In the genomic region with DNA sequence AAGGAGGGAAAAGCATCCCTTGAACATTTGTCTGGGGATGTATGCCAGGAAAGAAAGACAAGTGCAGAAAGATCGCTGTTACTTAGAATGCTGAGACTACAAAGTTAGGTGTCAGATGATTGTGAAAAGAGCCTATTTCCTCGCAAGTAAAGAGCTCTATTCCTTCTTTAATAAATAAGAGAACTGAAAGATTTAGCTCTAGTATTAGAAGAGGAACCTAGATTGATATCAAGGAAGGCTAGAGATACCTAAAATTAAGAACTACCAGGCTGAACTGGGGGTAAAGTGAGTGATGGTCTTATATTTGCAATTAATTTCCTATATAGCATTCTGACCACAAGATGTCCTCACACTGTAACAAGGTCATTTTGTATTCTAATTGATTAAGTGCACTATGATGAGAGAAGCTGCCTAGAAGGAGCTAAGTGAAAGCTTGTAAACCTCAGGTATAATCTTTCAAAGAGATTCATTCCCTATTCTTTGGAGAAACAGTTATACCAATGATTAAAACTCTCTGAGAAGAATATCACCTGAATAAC, we compare ENCODE assay signal across 9 cellular contexts.
DNase-seq lines count a peak whose midpoint lies in the region; ATAC-seq, FAIRE-seq and TF ChIP-seq lines count a peak whose summit lies in the region.
"Had no signal": no experiment of that assay in that cellular context is flagged by ENCODE, and none has a peak within 500 bp of the region (broad histone marks: within the 10 kb centered on the region; RNA-seq: fewer than 3 reads in every experiment).

No MANE protein-coding gene starts in this region.

- intact Hi-C loops in HepG2 (cut with micrococcal nuclease; ENCODE audit: unreplicated experiment), result no loop called here

- no peak overlapping the region for H2BK120ac ChIP-seq in H9 (ENCODE audit: low read depth, low read length, poor library complexity, severe bottlenecking)

- H3K27ac ChIP-seq in BLaER1 (no peak overlapping the region), H9 (ENCODE audit: insufficient read length, low read depth, low read length) (no peak overlapping the region), VCaP (no peak overlapping the region), HepG2 (ENCODE audit: extremely low read length, insufficient read depth, low read length) (no peak overlapping the region)

- H3K4me1 ChIP-seq in BLaER1 (peaks cover 34% of the 10 kb centered on the region), H9 (ENCODE audit: insufficient read depth, low read length) (no peaks in the 10 kb centered on the region), HepG2 (ENCODE audit: insufficient read depth, low read length) (peaks cover 9% of the 10 kb centered on the region)

- no peak for TF ChIP-seq POLR2A in HepG2 (IDR thresholded peaks at IDR 0.05; ENCODE audit: insufficient read depth in 1 of 2, low read depth in 2 of 2, low read length in 2 of 2)

- no CpG with 5 or more reads among the region's 2 CpGs for WGBS in H9 (ENCODE audit: extremely low coverage, insufficient read length, low lambda C conversion rate)
- 97% methylated on average over 2 of the region's 2 CpGs for WGBS in HepG2 (ENCODE audit: low lambda C conversion rate)

- peaks cover 24 to 35% of the 10 kb centered on the region in 2 experiments for H3K4me1 Mint-ChIP-seq in H9
- peaks cover 15 to 40% (median 27%) of the 10 kb centered on the region in 4 donors for H3K4me1 Mint-ChIP-seq in naive thymus-derived CD8-positive, alpha-beta T cell

- H3K9ac ChIP-seq in BLaER1, result 0 out of 2 replicates have a peak overlapping the region, but pooled peaks have one; percentile 4
- no peak overlapping the region for H3K9ac ChIP-seq in H9 (ENCODE audit: extremely low read depth, insufficient read length, low read length)
- H3K9ac ChIP-seq in HepG2 (ENCODE audit: insufficient read depth, low read depth, low read length), result no peak overlapping the region

- H4K91ac ChIP-seq in H9 (ENCODE audit: insufficient read length, low read depth, low read length), result no peak overlapping the region

- POLR2A ChIA-PET in HepG2 (lab: Yijun Ruan, JAX), result no interaction called here
- POLR2A ChIA-PET in naive thymus-derived CD8-positive, alpha-beta T cell (lab: Charles Lee), result interaction anchor here (1.1 to 2.8 kb wide), 2 partner anchors 13 to 62 kb away, joined by 4 to 11 read pairs; a partner anchor contains a TSS

- DNase-seq in H9 (no peak), HepG2 (ENCODE audit: low spot score) (no peak), NCI-H345 treated with DMSO at 0.1 percent for 48 hours (lab: John Stamatoyannopoulos, UW; ENCODE audit: unreplicated experiment) (no peak), COLO829 (ENCODE audit: low spot score) (no peak)
- no peak for DNase-seq in naive thymus-derived CD8-positive, alpha-beta T cell
- no peak for DNase-seq in stimulated activated CD4-positive, alpha-beta T cell treated with anti-CD3 and anti-CD28 coated beads, Interleukin-4, amount 100 ng/mL, for 1 hour
- DNase-seq: anterior cingulate cortex had no signal

- no peak overlapping the region for H3T11ph ChIP-seq in H9 (ENCODE audit: low read length)

- H3K27me3 Mint-ChIP-seq in H9 (ENCODE audit: low read depth), result no peaks in the 10 kb centered on the region
- no peaks in the 10 kb centered on the region for H3K27me3 Mint-ChIP-seq in naive thymus-derived CD8-positive, alpha-beta T cell

- CTCF ChIA-PET in HepG2 (lab: Yijun Ruan, JAX; ENCODE audit: low intra/inter-chr PET ratio, low total read pairs), result interaction anchor here (1.0 kb wide), 1 partner anchor 63 kb away, joined by 5 read pairs; no protein-coding TSS in a partner anchor

- H3K4me3 Mint-ChIP-seq in H9, result no peak overlapping the region
- H3K4me3 Mint-ChIP-seq in naive thymus-derived CD8-positive, alpha-beta T cell, result no peak overlapping the region

- no peak overlapping the region for H2AK5ac ChIP-seq in H9 (ENCODE audit: insufficient read length, low read length)

- no peaks in the 10 kb centered on the region for H3K79me2 ChIP-seq in H9 (ENCODE audit: insufficient read depth, low read length)
- no peaks in the 10 kb centered on the region for H3K79me2 ChIP-seq in HepG2 (ENCODE audit: insufficient read depth, low read length)

- peak overlapping the region; percentile 59 for H3K4me2 ChIP-seq in BLaER1
- no peak overlapping the region for H3K4me2 ChIP-seq in H9 (ENCODE audit: insufficient read depth, insufficient read length, low read length)
- H3K4me2 ChIP-seq in HepG2 (ENCODE audit: low read depth, low read length), result no peak overlapping the region

- no peak overlapping the region for H2BK20ac ChIP-seq in H9 (ENCODE audit: low read depth, low read length, poor library complexity, severe bottlenecking)

- no peak overlapping the region for H4K8ac ChIP-seq in H9 (replicated peaks; ENCODE audit: insufficient read length, low read depth, low read length)

- H3K4me3 ChIP-seq in BLaER1 (no peak overlapping the region), HepG2 (replicated peaks in 1 of 3; ENCODE audit: insufficient read depth in 1 of 3, low read depth in 2 of 3, low read length in 3 of 3) (no peak overlapping the region)

- H3K23me2 ChIP-seq in H9 (ENCODE audit: insufficient read length, low read depth, low read length, poor library complexity, severe bottlenecking), result no peaks in the 10 kb centered on the region

- TF ChIP-seq CTCF in H9 (conservative IDR thresholded peaks at IDR 0.05), result peak; percentile 48
- TF ChIP-seq CTCF in VCaP (conservative IDR thresholded peaks at IDR 0.05), result peak; percentile 78
- peak; percentile 30 for TF ChIP-seq CTCF in HepG2 (CRISPR knock-in tag; IDR thresholded peaks at IDR 0.05)

- no peaks in the 10 kb centered on the region for H3K79me1 ChIP-seq in H9 (ENCODE audit: insufficient read depth, low read depth, low read length, poor library complexity, severe bottlenecking)

- H3K14ac ChIP-seq in H9 (ENCODE audit: insufficient read depth, low read length), result no peak overlapping the region

- H3K56ac ChIP-seq in H9 (ENCODE audit: insufficient read length, low read depth, low read length), result no peak overlapping the region

- BruUV-seq in HepG2 (replicated peaks; lab: Mats Ljungman, UMichigan), result no TSS peak

- no peak overlapping the region for H4K5ac ChIP-seq in H9 (ENCODE audit: insufficient read length, low read depth, low read length)

- H2AFZ ChIP-seq in H9 (ENCODE audit: low read length) (no peak overlapping the region), HepG2 (ENCODE audit: low read length) (no peak overlapping the region)

- H3K9me3 Mint-ChIP-seq in H9, result no peaks in the 10 kb centered on the region
- no peaks in the 10 kb centered on the region for H3K9me3 Mint-ChIP-seq in naive thymus-derived CD8-positive, alpha-beta T cell

- no peak overlapping the region for H2BK15ac ChIP-seq in H9 (ENCODE audit: low read depth, low read length)

- no peak overlapping the region for H3K23ac ChIP-seq in H9 (ENCODE audit: insufficient read length, low read depth, low read length)

- TF ChIP-seq EP300 in HepG2 (IDR thresholded peaks at IDR 0.05; ENCODE audit: low read depth in 2 of 2, low read length in 2 of 2) (no peak), HepG2 (CRISPR knock-in tag; IDR thresholded peaks at IDR 0.05; ENCODE audit: borderline replicate concordance) (no peak)

- no peak overlapping the region for H2BK12ac ChIP-seq in H9 (ENCODE audit: insufficient read length, low read depth, low read length)

- TF ChIP-seq RAD21 in HepG2 (CRISPR knock-in tag; IDR thresholded peaks at IDR 0.05), result no peak

- FAIRE-seq in HepG2 (lab: Jason Lieb, UNC), result peak; percentile 12

- H3K36me3 ChIP-seq in BLaER1 (peaks cover 9% of the 10 kb centered on the region), HepG2 (replicated peaks in 1 of 2; ENCODE audit: control insufficient read depth in 1 of 2, insufficient read depth in 2 of 2, low read length in 2 of 2) (no peaks in the 10 kb centered on the region)

- in situ Hi-C loops in HepG2 (cut with HindIII; ENCODE audit: extremely low pct_ligation_motif_present, low pct_unique_long_range_greater_than_20kb), result no loop called here

- H2BK5ac ChIP-seq in H9 (ENCODE audit: insufficient read length, low read length), result no peak overlapping the region

- no peak for ATAC-seq in HepG2
- no peak for ATAC-seq in naive thymus-derived CD8-positive, alpha-beta T cell

- peak overlapping the region in 1 of 3 experiments; percentile 23; a peak in 2 of 7 replicates for H3K27ac Mint-ChIP-seq in H9
- peak overlapping the region in 3 of 10 donors; percentile 0 to 38 (median 1) for H3K27ac Mint-ChIP-seq in naive thymus-derived CD8-positive, alpha-beta T cell

- no peaks in the 10 kb centered on the region for H3K36me3 Mint-ChIP-seq in H9 (ENCODE audit: insufficient read depth in 1 of 3, low read depth in 3 of 3)
- peaks cover 0 to 4% (median 0%) of the 10 kb centered on the region in 3 donors for H3K36me3 Mint-ChIP-seq in naive thymus-derived CD8-positive, alpha-beta T cell

- H3K18ac ChIP-seq in H9 (ENCODE audit: insufficient read length, low read depth, low read length), result no peak overlapping the region

- no peak overlapping the region for H3K4ac ChIP-seq in H9 (ENCODE audit: low read depth, low read length)

- H4K20me1 ChIP-seq in BLaER1 (peaks cover 78% of the 10 kb centered on the region), H9 (ENCODE audit: control insufficient read depth, insufficient read depth, insufficient read length) (no peaks in the 10 kb centered on the region), HepG2 (ENCODE audit: insufficient read depth, low read length) (no peaks in the 10 kb centered on the region)

- H3K27me3 ChIP-seq in BLaER1 (no peaks in the 10 kb centered on the region), H9 (ENCODE audit: insufficient read depth, low read length) (no peaks in the 10 kb centered on the region), HepG2 (ENCODE audit: control insufficient read depth in 1 of 2, insufficient read depth in 2 of 2, low read length in 2 of 2) (no peaks in the 10 kb centered on the region)

- H3K9me3 ChIP-seq in BLaER1, result no peaks in the 10 kb centered on the region
- no peaks in the 10 kb centered on the region for H3K9me3 ChIP-seq in H9 (ENCODE audit: control insufficient read depth, low read depth, low read length)
- no peaks in the 10 kb centered on the region for H3K9me3 ChIP-seq in HepG2 (ENCODE audit: low read length)

TF ChIP-seq in HepG2, 621 proteins besides CTCF, POLR2A, EP300 and RAD21 (continues in another document):
- TF ChIP-seq, protein P1, sequence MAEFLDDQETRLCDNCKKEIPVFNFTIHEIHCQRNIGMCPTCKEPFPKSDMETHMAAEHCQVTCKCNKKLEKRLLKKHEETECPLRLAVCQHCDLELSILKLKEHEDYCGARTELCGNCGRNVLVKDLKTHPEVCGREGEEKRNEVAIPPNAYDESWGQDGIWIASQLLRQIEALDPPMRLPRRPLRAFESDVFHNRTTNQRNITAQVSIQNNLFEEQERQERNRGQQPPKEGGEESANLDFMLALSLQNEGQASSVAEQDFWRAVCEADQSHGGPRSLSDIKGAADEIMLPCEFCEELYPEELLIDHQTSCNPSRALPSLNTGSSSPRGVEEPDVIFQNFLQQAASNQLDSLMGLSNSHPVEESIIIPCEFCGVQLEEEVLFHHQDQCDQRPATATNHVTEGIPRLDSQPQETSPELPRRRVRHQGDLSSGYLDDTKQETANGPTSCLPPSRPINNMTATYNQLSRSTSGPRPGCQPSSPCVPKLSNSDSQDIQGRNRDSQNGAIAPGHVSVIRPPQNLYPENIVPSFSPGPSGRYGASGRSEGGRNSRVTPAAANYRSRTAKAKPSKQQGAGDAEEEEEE (CRISPR knock-in tag; IDR thresholded peaks at IDR 0.05; ENCODE audit: borderline replicate concordance), result no peak
- TF ChIP-seq, protein P2, sequence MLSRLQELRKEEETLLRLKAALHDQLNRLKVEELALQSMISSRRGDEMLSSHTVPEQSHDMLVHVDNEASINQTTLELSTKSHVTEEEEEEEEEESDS (CRISPR knock-in tag; IDR thresholded peaks at IDR 0.05; ENCODE audit: borderline replicate concordance), result no peak
